In the genomic region with DNA sequence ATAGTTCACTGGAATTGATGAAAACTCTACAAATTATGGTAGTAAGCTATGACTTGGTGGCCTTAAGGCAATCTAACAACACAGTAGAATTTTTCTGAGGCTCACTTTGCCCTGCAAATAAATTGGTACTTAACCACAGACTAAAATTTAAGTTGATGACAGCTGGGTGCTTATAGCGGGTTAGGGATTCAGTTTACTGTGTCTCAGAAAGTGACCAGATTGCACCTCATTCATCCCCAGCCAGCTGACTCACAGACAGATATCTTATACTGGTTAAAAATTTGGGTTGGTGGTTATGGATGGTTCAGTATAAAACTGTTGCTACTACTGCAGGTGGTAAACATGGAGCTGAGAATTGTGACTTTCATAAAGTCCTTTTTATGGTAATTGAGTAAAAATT, we compare ENCODE assay signal across 9 cellular contexts. TPM values are rescaled to one million over a fixed set of nuclear protein-coding genes. Genes with fewer than 3 reads are reported as not detected.
A peak's percentile ranks its signal among the peaks of the same experiment; 100 is the strongest.
DNase-seq lines count a peak whose midpoint lies in the region; ATAC-seq lines count a peak whose summit lies in the region.
"Had no signal": no experiment of that assay in that cellular context is flagged by ENCODE, and none has a peak within 500 bp of the region (broad histone marks: within the 10 kb centered on the region; RNA-seq: fewer than 3 reads in every experiment).

No MANE protein-coding gene starts in this region.

- POLR2A ChIA-PET in activated CD4-positive, alpha-beta memory T cell treated with anti-CD3 and anti-CD28 coated beads for 36 hours (lab: Charles Lee): interaction anchor here (1.1 kb wide), 1 partner anchor 210 kb away, joined by 3 read pairs; no protein-coding TSS in a partner anchor

- intact Hi-C loops in activated CD4-positive, alpha-beta memory T cell treated with anti-CD3 and anti-CD28 coated beads for 36 hours (cut with micrococcal nuclease): no loop called here

- H3K27me3 ChIP-seq in HUES64 (ENCODE audit: insufficient read depth, low read length): no peaks in the 10 kb centered on the region
- no peaks in the 10 kb centered on the region for H3K27me3 ChIP-seq in iPS-15b (ENCODE audit: control insufficient read depth, insufficient read depth, low read length)

- 83% methylated on average over 1 of the region's 1 CpG for WGBS in HUES64

- peaks cover 22% of the 10 kb centered on the region for H3K4me1 ChIP-seq in HUES64 (ENCODE audit: insufficient read depth, low read length)
- H3K4me1 ChIP-seq in iPS-15b (ENCODE audit: control insufficient read depth, insufficient read depth, low read length): no peaks in the 10 kb centered on the region

- H3K36me3 Mint-ChIP-seq in activated CD4-positive, alpha-beta memory T cell treated with anti-CD3 and anti-CD28 coated beads for 36 hours: peaks cover 74% of the 10 kb centered on the region

- peaks cover 54% of the 10 kb centered on the region for H3K36me3 ChIP-seq in HUES64 (ENCODE audit: insufficient read depth, low read length)
- peaks cover 7% of the 10 kb centered on the region for H3K36me3 ChIP-seq in iPS-15b (ENCODE audit: control insufficient read depth, insufficient read depth, low read length)

- peak overlapping the region; percentile 47; the same call in 1 of the 2 replicates for H3K27ac ChIP-seq in HUES64 (ENCODE audit: low read depth, low read length)

- H3K27ac Mint-ChIP-seq in activated CD4-positive, alpha-beta memory T cell treated with anti-CD3 and anti-CD28 coated beads for 36 hours: no peak overlapping the region

- H3K9me3 ChIP-seq in HUES64 (ENCODE audit: insufficient read depth, low read depth, low read length) (no peaks in the 10 kb centered on the region), iPS-15b (ENCODE audit: control insufficient read depth, insufficient read depth, low read length) (no peaks in the 10 kb centered on the region)

- H3K4me3 Mint-ChIP-seq in activated CD4-positive, alpha-beta memory T cell treated with anti-CD3 and anti-CD28 coated beads for 36 hours: peak overlapping the region; percentile 44

- peak overlapping the region; percentile 99 for H3K4me3 ChIP-seq in HUES64 (ENCODE audit: low read length)
- H3K4me3 ChIP-seq in iPS-15b (ENCODE audit: low read depth, low read length): peak overlapping the region; percentile 96

- ATAC-seq in HG03442 (IDR thresholded peaks at IDR 0.05; ENCODE audit: unreplicated experiment): no peak
- ATAC-seq: Right ventricle myocardium inferior had no signal

- H3K27me3 Mint-ChIP-seq in activated CD4-positive, alpha-beta memory T cell treated with anti-CD3 and anti-CD28 coated beads for 36 hours: peaks cover 2% of the 10 kb centered on the region

- peak overlapping the region; percentile 96; the same call in 1 of the 2 replicates for H3K9ac ChIP-seq in HUES64 (ENCODE audit: low read depth, low read length)
- H3K9ac ChIP-seq in iPS-15b (ENCODE audit: low read depth, low read length): no peak overlapping the region

- DNase-seq in DMS 273 treated with DMSO at 0.1 percent for 48 hours (lab: John Stamatoyannopoulos, UW) (peak; percentile 21), putamen (ENCODE audit: low spot score) (no peak), NCI-H1417 (lab: John Stamatoyannopoulos, UW) (no peak), NCI-H2227 (lab: John Stamatoyannopoulos, UW; ENCODE audit: unreplicated experiment) (no peak)
- peak; percentile 29 for DNase-seq in activated CD4-positive, alpha-beta memory T cell treated with anti-CD3 and anti-CD28 coated beads for 36 hours

- H3K4me1 Mint-ChIP-seq in activated CD4-positive, alpha-beta memory T cell treated with anti-CD3 and anti-CD28 coated beads for 36 hours (ENCODE audit: low read depth): peaks cover 52% of the 10 kb centered on the region

- no peaks in the 10 kb centered on the region for H3K9me3 Mint-ChIP-seq in activated CD4-positive, alpha-beta memory T cell treated with anti-CD3 and anti-CD28 coated beads for 36 hours

- CTCF ChIA-PET in activated CD4-positive, alpha-beta memory T cell treated with anti-CD3 and anti-CD28 coated beads for 36 hours (lab: Charles Lee): no interaction called here

RNA-seq across cellular contexts. Expression of gene CKS2, which starts 2.8 kb away (rescaled TPM):
- 314 TPM for polyA plus RNA-seq in HUES64 (2013, experiment 1 of 2)
- 369 TPM for polyA plus RNA-seq in HUES64 (2013, experiment 2 of 2)
- total RNA-seq in activated CD4-positive, alpha-beta memory T cell treated with anti-CD3 and anti-CD28 coated beads for 36 hours: 100 to 1,000 TPM; 229 to 232 TPM

RNA-seq across cellular contexts. Expression of gene SECISBP2, which starts 4.5 kb away (rescaled TPM):
- 38.4 TPM for polyA plus RNA-seq in HUES64 (2013, experiment 1 of 2)
- polyA plus RNA-seq in HUES64 (2013, experiment 2 of 2): 39.3 TPM
- 10 to 100 TPM; 34.0 to 34.7 TPM for total RNA-seq in activated CD4-positive, alpha-beta memory T cell treated with anti-CD3 and anti-CD28 coated beads for 36 hours

Comparison
In these comparisons a context has a peak if more than half of its experiments do, and no peak if none do; other contexts are left out.
1. DNase-seq: peak in DMS 273 treated with DMSO at 0.1 percent for 48 hours (single experiment) and activated CD4-positive, alpha-beta memory T cell treated with anti-CD3 and anti-CD28 coated beads for 36 hours (single experiment); none in putamen (single experiment), NCI-H1417 (0 of 3) and NCI-H2227 (single experiment).